In genomic region chr11:208917-209260, GRCh38 we compare ENCODE assay signal across 10 cellular contexts. TPM values are rescaled to one million over a fixed set of nuclear protein-coding genes. Genes with fewer than 3 reads are reported as not detected.
DNase-seq lines count a peak whose midpoint lies in the region; ATAC-seq, FAIRE-seq and TF ChIP-seq lines count a peak whose summit lies in the region.
"Had no signal": no experiment of that assay in that cellular context is flagged by ENCODE, and none has a peak within 500 bp of the region (broad histone marks: within the 10 kb centered on the region; RNA-seq: fewer than 3 reads in every experiment).

No MANE protein-coding gene starts in this region.

- FAIRE-seq in D721Med (lab: Jason Lieb, UNC) = no peak
- FAIRE-seq: A204.1 had no signal

- H3K27ac ChIP-seq in iPS-18a (ENCODE audit: low read length) (no peak overlapping the region), subcutaneous abdominal adipose tissue (ENCODE audit: low read depth, low read length) (peak overlapping the region; percentile 97)

- H3K27me3 ChIP-seq in iPS-18a (ENCODE audit: control insufficient read depth, insufficient read depth, low read length) = no peaks in the 10 kb centered on the region
- peaks cover 0 to 2% (median 0%) of the 10 kb centered on the region in 5 donors for H3K27me3 ChIP-seq in subcutaneous abdominal adipose tissue (ENCODE audit: control insufficient read depth in 5 of 5, insufficient read depth in 4 of 5, low read length in 5 of 5)

- H3K4me3 Mint-ChIP-seq in activated naive CD8-positive, alpha-beta T cell treated with anti-CD3 and anti-CD28 coated beads for 36 hours = peak overlapping the region; percentile 99

- peak overlapping the region; percentile 100 for H3K27ac Mint-ChIP-seq in activated naive CD8-positive, alpha-beta T cell treated with anti-CD3 and anti-CD28 coated beads for 36 hours

- H3K4me1 ChIP-seq in iPS-18a (ENCODE audit: control insufficient read depth, low read depth, low read length) (no peaks in the 10 kb centered on the region), subcutaneous abdominal adipose tissue (ENCODE audit: control insufficient read depth in 5 of 5, insufficient read depth in 5 of 5, low read length in 5 of 5) (peaks cover 28 to 66% (median 56%) of the 10 kb centered on the region in 5 donors)

- no peak for ATAC-seq in HG03432 (IDR thresholded peaks at IDR 0.05; ENCODE audit: unreplicated experiment)

- peak; percentile 57 for DNase-seq in DMS53 (lab: John Stamatoyannopoulos, UW)
- DNase-seq in DMS53 treated with DMSO at 0.1 percent for 48 hours (lab: John Stamatoyannopoulos, UW; ENCODE audit: unreplicated experiment) = no peak
- DNase-seq in activated naive CD8-positive, alpha-beta T cell treated with anti-CD3 and anti-CD28 coated beads for 36 hours = no peak
- DNase-seq in D721Med (ENCODE audit: insufficient read length, low spot score) = no peak
- DNase-seq in DMS79 treated with DMSO at 0.1 percent for 48 hours (lab: John Stamatoyannopoulos, UW) = no peak

- H3K4me3 ChIP-seq in iPS-18a (ENCODE audit: low read length) = peak overlapping the region; percentile 93
- H3K4me3 ChIP-seq in subcutaneous abdominal adipose tissue (ENCODE audit: low read depth in 1 of 5, low read length in 5 of 5) = peak overlapping the region; percentile 77 to 97 (median 84)

- H3K27me3 Mint-ChIP-seq in activated naive CD8-positive, alpha-beta T cell treated with anti-CD3 and anti-CD28 coated beads for 36 hours = no peaks in the 10 kb centered on the region

- H3K36me3 Mint-ChIP-seq in activated naive CD8-positive, alpha-beta T cell treated with anti-CD3 and anti-CD28 coated beads for 36 hours = peaks cover 40% of the 10 kb centered on the region

- H3K9me3 ChIP-seq in iPS-18a (ENCODE audit: control insufficient read depth, low read depth, low read length) = no peaks in the 10 kb centered on the region
- H3K9me3 ChIP-seq in subcutaneous abdominal adipose tissue (ENCODE audit: control insufficient read depth in 5 of 5, low read length in 5 of 5) = no peaks in the 10 kb centered on the region

- no peaks in the 10 kb centered on the region for H3K9me3 Mint-ChIP-seq in activated naive CD8-positive, alpha-beta T cell treated with anti-CD3 and anti-CD28 coated beads for 36 hours

- H3K36me3 ChIP-seq in iPS-18a (ENCODE audit: control insufficient read depth, low read depth, low read length) (peaks cover 45% of the 10 kb centered on the region), subcutaneous abdominal adipose tissue (ENCODE audit: control insufficient read depth in 5 of 5, insufficient read depth in 5 of 5, low read length in 5 of 5) (peaks cover 0 to 60% (median 59%) of the 10 kb centered on the region in 5 donors)

- TF ChIP-seq CTCF in D721Med (IDR thresholded peaks at IDR 0.05; ENCODE audit: insufficient read depth, missing control alignments) = no peak

- peaks cover 31% of the 10 kb centered on the region for H3K4me1 Mint-ChIP-seq in activated naive CD8-positive, alpha-beta T cell treated with anti-CD3 and anti-CD28 coated beads for 36 hours

- H3K9ac ChIP-seq in iPS-18a (ENCODE audit: low read length) (peak overlapping the region; percentile 78), subcutaneous abdominal adipose tissue (ENCODE audit: low read length in 5 of 5) (peak overlapping the region; percentile 38 to 97 (median 83))

RNA-seq across cellular contexts. Expression of gene RIC8A, which starts 1.4 kb away (rescaled TPM):
- 100 to 1,000 TPM; 105 to 111 TPM for total RNA-seq in activated naive CD8-positive, alpha-beta T cell treated with anti-CD3 and anti-CD28 coated beads for 36 hours

RNA-seq across cellular contexts. Expression of gene BET1L, which starts 1.7 kb away (rescaled TPM):
- 10 to 100 TPM; 44.0 to 45.5 TPM for total RNA-seq in activated naive CD8-positive, alpha-beta T cell treated with anti-CD3 and anti-CD28 coated beads for 36 hours

RNA-seq across cellular contexts. Expression of gene SCGB1C1, which starts 16.0 kb away (rescaled TPM):
- total RNA-seq in activated naive CD8-positive, alpha-beta T cell treated with anti-CD3 and anti-CD28 coated beads for 36 hours = not detected
- total RNA-seq: subcutaneous adipose tissue had no signal

RNA-seq across cellular contexts. Expression of gene SIRT3, which starts 27.3 kb away (rescaled TPM):
- total RNA-seq in activated naive CD8-positive, alpha-beta T cell treated with anti-CD3 and anti-CD28 coated beads for 36 hours = 10 to 100 TPM; 18.6 to 20.5 TPM

RNA-seq across cellular contexts. Expression of gene PSMD13, which starts 27.9 kb away (rescaled TPM):
- total RNA-seq in activated naive CD8-positive, alpha-beta T cell treated with anti-CD3 and anti-CD28 coated beads for 36 hours = 100 to 1,000 TPM; 235 to 239 TPM
